ENCODE assay signal across 34 cellular contexts in the genomic region with DNA sequence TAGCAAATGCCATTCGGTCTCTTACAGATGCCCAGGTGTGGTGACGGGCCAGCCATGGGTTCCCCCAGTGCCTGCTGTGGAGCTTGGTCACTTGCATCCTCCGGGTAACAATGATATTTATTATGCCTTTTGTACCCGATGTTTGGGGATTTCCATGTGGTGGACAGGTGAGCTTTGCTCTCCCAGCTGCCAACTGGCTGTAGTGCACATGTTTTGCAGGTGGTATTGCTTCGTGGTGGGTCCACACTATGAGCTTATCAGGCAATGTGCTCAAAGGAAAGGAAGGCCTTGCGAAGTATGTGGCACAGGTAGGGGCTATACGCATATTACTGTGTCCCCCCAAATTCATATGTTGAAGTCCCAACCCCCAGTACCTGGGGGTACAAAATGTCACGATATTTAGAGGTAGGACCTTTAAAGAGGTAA. TPM values are rescaled to one million over a fixed set of nuclear protein-coding genes. Genes with fewer than 3 reads are reported as not detected.
"Had no signal": no experiment of that assay in that cellular context is flagged by ENCODE, and none has a peak within 500 bp of the region (broad histone marks: within the 10 kb centered on the region; RNA-seq: fewer than 3 reads in every experiment).

No MANE protein-coding gene starts in this region.

- H3K9me3 Mint-ChIP-seq: naive thymus-derived CD8-positive, alpha-beta T cell; natural killer cell treated with Interleukin-12 subunit alpha and Interleukin-12 subunit beta and Interleukin-15 and Interleukin-18, amount 100 ng/mL, for 72 hours; stimulated activated memory B cell treated with anti-CD40 and anti-IgM and Interleukin-4, amounts not matched to agents 10 μg/mL and 1 μg/mL and 100 μg/mL, for 72 hours; stimulated activated naive CD8-positive, alpha-beta T cell treated with anti-CD3 and anti-CD28 coated beads, Interleukin-15, amount 100 ng/mL, for 72 hours had no signal

- H3K27me3 ChIP-seq: neural progenitor cell, ovary, testis, transverse colon, upper lobe of left lung, vagina had no signal

- DNase-seq: naive thymus-derived CD8-positive, alpha-beta T cell; occipital lobe; ovary; posterior cingulate gyrus; psoas muscle; right cardiac atrium; spleen; stimulated activated CD4-positive, alpha-beta T cell treated with anti-CD3 and anti-CD28 coated beads, Interleukin-12 subunit alpha, Interleukin-12 subunit beta, amount 100 ng/mL, for 4 hours; stimulated activated CD4-positive, alpha-beta T cell treated with anti-CD3 and anti-CD28 coated beads, Interleukin-1b, Interleukin-23, amount 100 ng/mL, for 48 hours; stimulated activated CD4-positive, alpha-beta T cell treated with anti-CD3 and anti-CD28 coated beads, Interleukin-4, amount 100 ng/mL, for 1 hour; stimulated activated CD4-positive, alpha-beta T cell treated with anti-CD3 and anti-CD28 coated beads, Interleukin-4, amount 100 ng/mL, for 4 hours; stimulated activated CD8-positive, alpha-beta memory T cell treated with anti-CD3 and anti-CD28 coated beads, Interleukin-4, amount 100 ng/mL, for 48 hours; stimulated activated naive CD4-positive, alpha-beta T cell; stimulated activated naive CD8-positive, alpha-beta T cell treated with anti-CD3 and anti-CD28 coated beads, Interleukin-15, amount 100 ng/mL, for 72 hours; stimulated activated naive CD8-positive, alpha-beta T cell treated with anti-CD3 and anti-CD28 coated beads, Interleukin-15, Interleukin-2, amounts not matched to agents 100 U/mL and 50 U/mL, for 24 hours; substantia nigra; testis; transverse colon; upper lobe of left lung had no signal

- H3K9ac ChIP-seq: neural progenitor cell, parathyroid adenoma had no signal

- H3K4me3 ChIP-seq: neural progenitor cell, ovary, psoas muscle, skin epidermis, smooth muscle cell, spleen, suprapubic skin, testis, tibial artery, transverse colon, upper lobe of left lung, vagina had no signal

- H3K4me3 Mint-ChIP-seq: natural killer cell treated with Interleukin-12 subunit alpha and Interleukin-12 subunit beta and Interleukin-15 and Interleukin-18, amount 100 ng/mL, for 72 hours; neural progenitor cell; stimulated activated memory B cell treated with anti-CD40 and anti-IgM and Interleukin-4, amounts not matched to agents 10 μg/mL and 1 μg/mL and 100 μg/mL, for 72 hours; stimulated activated naive CD8-positive, alpha-beta T cell treated with anti-CD3 and anti-CD28 coated beads, Interleukin-15, amount 100 ng/mL, for 72 hours had no signal

- H3K4me1 Mint-ChIP-seq: stimulated activated naive CD8-positive, alpha-beta T cell treated with anti-CD3 and anti-CD28 coated beads, Interleukin-15, amount 100 ng/mL, for 72 hours had no signal

- H3K36me3 Mint-ChIP-seq: naive thymus-derived CD8-positive, alpha-beta T cell; natural killer cell treated with Interleukin-12 subunit alpha and Interleukin-12 subunit beta and Interleukin-15 and Interleukin-18, amount 100 ng/mL, for 72 hours; neural progenitor cell; stimulated activated memory B cell treated with anti-CD40 and anti-IgM and Interleukin-4, amounts not matched to agents 10 μg/mL and 1 μg/mL and 100 μg/mL, for 72 hours had no signal

- H3K36me3 ChIP-seq: neural progenitor cell, ovary, spleen, suprapubic skin, tibial artery, transverse colon, upper lobe of left lung, vagina had no signal

- ATAC-seq: naive thymus-derived CD8-positive, alpha-beta T cell; psoas muscle; right cardiac atrium; sciatic nerve; stimulated activated naive CD8-positive, alpha-beta T cell treated with anti-CD3 and anti-CD28 coated beads, Interleukin-15, Interleukin-2, amounts not matched to agents 100 U/mL and 50 U/mL, for 24 hours had no signal

- H3K27ac ChIP-seq: neural progenitor cell, ovary, parathyroid adenoma, psoas muscle, skin epidermis, spleen, suprapubic skin, testis, tibial artery, upper lobe of left lung, vagina had no signal

- H3K9me3 ChIP-seq: ovary, psoas muscle, spleen, suprapubic skin, testis, tibial artery, transverse colon, upper lobe of left lung, vagina had no signal

- H3K4me1 ChIP-seq: neural progenitor cell, parathyroid adenoma, psoas muscle, spleen, suprapubic skin, tibial artery, upper lobe of left lung, vagina had no signal

- H3K27ac Mint-ChIP-seq: naive thymus-derived CD8-positive, alpha-beta T cell; natural killer cell treated with Interleukin-12 subunit alpha and Interleukin-12 subunit beta and Interleukin-15 and Interleukin-18, amount 100 ng/mL, for 72 hours; neural progenitor cell; progenitor cell of endocrine pancreas; stimulated activated memory B cell treated with anti-CD40 and anti-IgM and Interleukin-4, amounts not matched to agents 10 μg/mL and 1 μg/mL and 100 μg/mL, for 72 hours; stimulated activated naive CD8-positive, alpha-beta T cell treated with anti-CD3 and anti-CD28 coated beads, Interleukin-15, amount 100 ng/mL, for 72 hours had no signal

RNA-seq across cellular contexts. Expression of gene CTCFL, which starts 4.2 kb away (rescaled TPM):
- total RNA-seq: naive thymus-derived CD8-positive, alpha-beta T cell; natural killer cell treated with Interleukin-12 subunit alpha and Interleukin-12 subunit beta and Interleukin-15 and Interleukin-18, amount 100 ng/mL, for 72 hours; occipital lobe; osteoblast; progenitor cell of endocrine pancreas; psoas muscle; renal cortical epithelial cell; right cardiac atrium; smooth muscle cell; suprapubic skin; ureter; vagina had no signal
- polyA plus RNA-seq: naive thymus-derived CD8-positive, alpha-beta T cell; neural cell; psoas muscle; right cardiac atrium; smooth muscle cell had no signal

RNA-seq across cellular contexts. Expression of gene PCK1, which starts 31.7 kb away (rescaled TPM):
- total RNA-seq: naive thymus-derived CD8-positive, alpha-beta T cell; natural killer cell treated with Interleukin-12 subunit alpha and Interleukin-12 subunit beta and Interleukin-15 and Interleukin-18, amount 100 ng/mL, for 72 hours; osteoblast; progenitor cell of endocrine pancreas; smooth muscle cell had no signal
- polyA plus RNA-seq: naive thymus-derived CD8-positive, alpha-beta T cell; smooth muscle cell had no signal
